Comparison of ENCODE assay signal across 1 cellular context in genomic region chr14:58275527-58276190, GRCh38.
TF ChIP-seq lines count a peak whose summit lies in the region.

No MANE protein-coding gene starts in this region.

TF ChIP-seq in WTC11, 78 proteins besides CTCF, POLR2A, EP300 and RAD21 (continued from another document):
- TF ChIP-seq ZNF281 (CRISPR knock-in tag; IDR thresholded peaks at IDR 0.05) (no peak), TEAD1 (CRISPR knock-in tag; IDR thresholded peaks at IDR 0.05) (no peak), E2F4 (CRISPR knock-in tag; IDR thresholded peaks at IDR 0.05; ENCODE audit: borderline replicate concordance, low read depth) (no peak), CREM (CRISPR knock-in tag; IDR thresholded peaks at IDR 0.05) (no peak), ELF4 (CRISPR knock-in tag; IDR thresholded peaks at IDR 0.05; ENCODE audit: low read depth) (no peak), GTF2I (CRISPR knock-in tag; conservative IDR thresholded peaks at IDR 0.05) (no peak), NR3C1 (CRISPR knock-in tag; conservative IDR thresholded peaks at IDR 0.05; ENCODE audit: low read depth) (no peak), ZBTB43 (CRISPR knock-in tag; IDR thresholded peaks at IDR 0.05) (no peak), ZNF138 (CRISPR knock-in tag; conservative IDR thresholded peaks at IDR 0.05) (no peak), ZNF121 (CRISPR knock-in tag; IDR thresholded peaks at IDR 0.05) (no peak), ZSCAN18 (CRISPR knock-in tag; IDR thresholded peaks at IDR 0.05) (no peak), ZNF416 (CRISPR knock-in tag; IDR thresholded peaks at IDR 0.05) (no peak), SOX15 (CRISPR knock-in tag; IDR thresholded peaks at IDR 0.05) (no peak)
TF ChIP-seq in WTC11: peak in this region for 0.
